Comparison of ENCODE assay signal across 8 cellular contexts in the genomic region with DNA sequence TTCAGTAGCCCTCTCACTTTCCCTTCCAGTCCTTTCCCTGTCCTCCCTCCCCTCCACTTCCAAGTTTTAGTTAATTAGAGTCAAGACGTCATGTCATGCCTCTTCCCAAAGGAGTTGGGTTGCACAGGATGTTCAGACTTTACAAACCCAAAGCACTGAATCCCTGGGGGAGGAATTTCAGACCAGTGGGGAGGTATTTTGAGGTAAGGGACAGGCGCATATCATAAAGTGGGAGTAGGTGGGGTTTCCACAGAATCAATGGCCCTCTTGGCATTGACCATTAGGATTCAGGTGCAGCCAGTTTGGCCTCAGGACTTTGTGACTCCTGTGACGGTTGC. TPM values are rescaled to one million over a fixed set of nuclear protein-coding genes. Genes with fewer than 3 reads are reported as not detected.
DNase-seq lines count a peak whose midpoint lies in the region; ATAC-seq, FAIRE-seq and TF ChIP-seq lines count a peak whose summit lies in the region.

No MANE protein-coding gene starts in this region.

- intact Hi-C loops in pancreas (cut with DNase I): no loop called here

- CTCF ChIA-PET in CD8-positive, alpha-beta memory T cell (lab: Charles Lee): interaction anchor here (1.1 to 5.5 kb wide), 8 partner anchors 10 to 72 kb away, joined by 3 to 20 read pairs (median 7); partner anchors contain the start of genes ARFGAP2 and DDB2

- POLR2A ChIA-PET in CD8-positive, alpha-beta memory T cell (lab: Charles Lee): interaction anchor here (0.5 to 1.9 kb wide), 6 partner anchors 10 to 520 kb away, joined by 3 to 31 read pairs (median 7); partner anchors contain the start of gene DDB2

- peaks cover 23 to 34% (median 28%) of the 10 kb centered on the region in 3 donors for H3K4me1 Mint-ChIP-seq in CD8-positive, alpha-beta memory T cell

- FAIRE-seq in pancreas (lab: Jason Lieb, UNC) (no peak), D721Med (lab: Jason Lieb, UNC) (no peak)

- ATAC-seq in pancreas: no peak
- ATAC-seq in omental fat pad (ENCODE audit: low FRiP score): no peak

- H3K4me3 Mint-ChIP-seq in CD8-positive, alpha-beta memory T cell: peak overlapping the region; percentile 95 to 99 (median 96)

- no peak for TF ChIP-seq CTCF in pancreas (IDR thresholded peaks at IDR 0.05)
- TF ChIP-seq CTCF in omental fat pad (IDR thresholded peaks at IDR 0.05): no peak
- no peak for TF ChIP-seq CTCF in D721Med (IDR thresholded peaks at IDR 0.05; ENCODE audit: insufficient read depth, missing control alignments)

- H3K27me3 Mint-ChIP-seq in CD8-positive, alpha-beta memory T cell: no peaks in the 10 kb centered on the region

- H3K27ac ChIP-seq in CD8-positive, alpha-beta memory T cell (ENCODE audit: low read depth, low read length): peak overlapping the region; percentile 85
- H3K27ac ChIP-seq in esophagus (ENCODE audit: low read depth in 2 of 2, low read length in 1 of 2): peak overlapping the region in 1 of 2 donors; percentile 87
- peak overlapping the region in 3 of 4 donors; percentile 70 to 88 (median 77) for H3K27ac ChIP-seq in pancreas

- H3K36me3 ChIP-seq in CD8-positive, alpha-beta memory T cell (ENCODE audit: insufficient read depth, low read length): peaks cover 8% of the 10 kb centered on the region
- peaks cover 0 to 11% of the 10 kb centered on the region in 2 donors for H3K36me3 ChIP-seq in esophagus (ENCODE audit: control insufficient read depth in 2 of 2, insufficient read depth in 2 of 2, low read length in 1 of 2)
- H3K36me3 ChIP-seq in pancreas: peaks cover 0 to 13% (median 11%) of the 10 kb centered on the region in 3 donors

- H3K9me3 ChIP-seq in CD8-positive, alpha-beta memory T cell (ENCODE audit: low read length): no peaks in the 10 kb centered on the region
- H3K9me3 ChIP-seq in esophagus (ENCODE audit: control insufficient read depth in 2 of 2, insufficient read depth in 1 of 2, low read depth in 1 of 2, low read length in 1 of 2) (no peaks in the 10 kb centered on the region), pancreas (no peaks in the 10 kb centered on the region)

- WGBS in esophagus, 2 donors: 50 to 52% methylated on average over 3 of the region's 3 CpGs
- 31 to 41% methylated on average over 3 of the region's 3 CpGs for WGBS in pancreas, 2 donors

- H3K4me1 ChIP-seq in CD8-positive, alpha-beta memory T cell (ENCODE audit: insufficient read depth, low read length): peaks cover 23% of the 10 kb centered on the region
- peaks cover 6 to 14% of the 10 kb centered on the region in 2 donors for H3K4me1 ChIP-seq in esophagus (ENCODE audit: control insufficient read depth in 2 of 2, insufficient read depth in 2 of 2, low read length in 1 of 2)
- peaks cover 0 to 11% (median 5%) of the 10 kb centered on the region in 3 donors for H3K4me1 ChIP-seq in pancreas

- H3K36me3 Mint-ChIP-seq in CD8-positive, alpha-beta memory T cell: peaks cover 0 to 28% (median 0%) of the 10 kb centered on the region in 3 donors

- H3K27me3 ChIP-seq in CD8-positive, alpha-beta memory T cell (ENCODE audit: insufficient read depth, low read length, poor library complexity, severe bottlenecking): no peaks in the 10 kb centered on the region
- H3K27me3 ChIP-seq in esophagus (ENCODE audit: control insufficient read depth in 1 of 2, insufficient read depth in 2 of 2, low read length in 2 of 2): no peaks in the 10 kb centered on the region
- H3K27me3 ChIP-seq in pancreas: no peaks in the 10 kb centered on the region

- peak overlapping the region; percentile 73 to 100 (median 98) for H3K27ac Mint-ChIP-seq in CD8-positive, alpha-beta memory T cell

- peak in 1 of 5 donors; percentile 13 for DNase-seq in CD8-positive, alpha-beta memory T cell
- DNase-seq in RKO (ENCODE audit: low spot score) (peak; percentile 27), pancreas (no peak), NCI-H2081 (lab: John Stamatoyannopoulos, UW) (no peak), omental fat pad (ENCODE audit: low spot score) (no peak), D721Med (ENCODE audit: insufficient read length, low spot score) (no peak), NCI-H146 (lab: John Stamatoyannopoulos, UW) (no peak)

- H3K4me3 ChIP-seq in CD8-positive, alpha-beta memory T cell (ENCODE audit: low read length): peak overlapping the region; percentile 86
- H3K4me3 ChIP-seq in esophagus (ENCODE audit: low read depth in 1 of 2, low read length in 2 of 2) (peak overlapping the region; percentile 79 to 89), pancreas (peak overlapping the region; percentile 54 to 88 (median 80))

- no peaks in the 10 kb centered on the region for H3K9me3 Mint-ChIP-seq in CD8-positive, alpha-beta memory T cell

RNA-seq across cellular contexts. Expression of gene ACP2, which starts 0.7 kb away (rescaled TPM):
- total RNA-seq in CD8-positive, alpha-beta memory T cell: 10 to 100 TPM; 24.1 to 24.5 TPM
- polyA plus RNA-seq in CD8-positive, alpha-beta memory T cell: 14.6 TPM
- 10 to 100 TPM; 10.7 to 14.4 TPM for polyA plus RNA-seq in esophagus
- total RNA-seq in pancreas: 10 to 100 TPM; 22.5 to 38.1 (median 29.7) TPM
- polyA plus RNA-seq in pancreas: 10 to 100 TPM; 40.4 to 53.6 TPM
- 10 to 100 TPM; 44.1 to 70.2 (median 55.4) TPM for total RNA-seq in omental fat pad

RNA-seq across cellular contexts. Expression of gene NR1H3, which starts 8.4 kb away (rescaled TPM):
- 10 to 100 TPM in 1 of 2 experiments, 1 to 10 TPM in 1; 9.6 to 13.6 TPM for total RNA-seq in CD8-positive, alpha-beta memory T cell
- 3.7 TPM for polyA plus RNA-seq in CD8-positive, alpha-beta memory T cell
- polyA plus RNA-seq in esophagus (10 to 100 TPM; 10.9 to 12.0 TPM), pancreas (10 to 100 TPM; 54.9 to 60.0 TPM)
- total RNA-seq in pancreas (10 to 100 TPM in 5 of 6 donors, 1 to 10 TPM in 1; 8.9 to 24.0 (median 15.2) TPM), omental fat pad (100 to 1,000 TPM in 2 of 4 donors, 10 to 100 TPM in 2; 68.6 to 228 (median 100) TPM)

RNA-seq across cellular contexts. Expression of gene MADD, which starts 20.6 kb away (rescaled TPM):
- 10 to 100 TPM; 62.1 to 65.7 TPM for total RNA-seq in CD8-positive, alpha-beta memory T cell
- polyA plus RNA-seq in CD8-positive, alpha-beta memory T cell: 30.5 TPM
- polyA plus RNA-seq in esophagus (10 to 100 TPM in 1 of 2 donors, 1 to 10 TPM in 1; 8.2 to 11.0 TPM), pancreas (10 to 100 TPM; 22.0 to 35.5 TPM)
- total RNA-seq in pancreas (10 to 100 TPM; 15.0 to 36.9 (median 20.0) TPM), omental fat pad (10 to 100 TPM; 32.8 to 74.7 (median 35.3) TPM)

RNA-seq across cellular contexts. Expression of gene DDB2, which starts 34.6 kb away (rescaled TPM):
- 100 to 1,000 TPM; 170 to 172 TPM for total RNA-seq in CD8-positive, alpha-beta memory T cell
- 34.4 TPM for polyA plus RNA-seq in CD8-positive, alpha-beta memory T cell
- polyA plus RNA-seq in esophagus (10 to 100 TPM; 41.9 to 54.3 TPM), pancreas (10 to 100 TPM; 31.2 to 45.9 TPM)
- total RNA-seq in pancreas (10 to 100 TPM in 5 of 6 donors, 1 to 10 TPM in 1; 10.0 to 46.2 (median 20.0) TPM), omental fat pad (10 to 100 TPM; 12.1 to 27.6 (median 14.2) TPM)
